ENCODE assay signal across 8 cellular contexts in the genomic region with DNA sequence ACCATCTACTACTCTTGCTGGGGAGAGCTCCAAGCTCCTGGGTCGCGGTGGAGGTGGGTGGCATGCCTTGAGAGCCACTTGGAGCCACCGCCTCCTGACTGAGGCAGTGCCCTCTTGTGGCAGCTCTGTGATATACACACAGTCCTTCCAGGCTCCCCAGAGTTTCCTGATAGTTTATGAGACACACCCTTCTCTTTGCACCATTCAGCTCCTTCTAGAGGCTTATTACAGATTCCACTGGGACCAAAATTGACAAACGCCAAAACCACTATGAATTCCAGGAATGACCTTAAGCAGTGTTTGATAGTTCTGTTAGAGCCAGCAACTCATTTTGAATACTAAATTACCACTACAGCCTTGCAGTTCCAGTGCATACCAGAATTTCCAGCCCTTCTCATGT.
DNase-seq lines count a peak whose midpoint lies in the region; ATAC-seq, FAIRE-seq and TF ChIP-seq lines count a peak whose summit lies in the region.

No MANE protein-coding gene starts in this region.

- ATAC-seq in CD8-positive, alpha-beta T cell = no peak
- ATAC-seq in GM18858 (IDR thresholded peaks at IDR 0.05; ENCODE audit: unreplicated experiment) (peak; percentile 80), HG03196 (IDR thresholded peaks at IDR 0.05; ENCODE audit: unreplicated experiment) (peak; percentile 85), left ventricle myocardium superior (peak; percentile 81), GM18870 (IDR thresholded peaks at IDR 0.05; ENCODE audit: unreplicated experiment) (no peak)
- peak; percentile 60 for ATAC-seq in activated naive CD8-positive, alpha-beta T cell treated with anti-CD3 and anti-CD28 coated beads, Interleukin-2, amount 10 ng/mL, durations not matched to agents 7 days and 5 days (ENCODE audit: low read depth)

- no peak for FAIRE-seq in small intestine (lab: Jason Lieb, UNC)

- H3K4me1 ChIP-seq in CD8-positive, alpha-beta T cell (ENCODE audit: insufficient read depth, low read length) = peaks cover 4% of the 10 kb centered on the region
- no peaks in the 10 kb centered on the region for H3K4me1 ChIP-seq in small intestine (ENCODE audit: control insufficient read depth in 2 of 2, insufficient read depth in 1 of 2, low read depth in 1 of 2, low read length in 1 of 2)

- POLR2A ChIA-PET in CD8-positive, alpha-beta T cell (lab: Charles Lee) = interaction anchor here (1.2 kb wide), 1 partner anchor 24 kb away, joined by 3 read pairs; no protein-coding TSS in a partner anchor
- POLR2A ChIA-PET in activated naive CD8-positive, alpha-beta T cell treated with anti-CD3 and anti-CD28 coated beads, Interleukin-2, amount 10 ng/mL, durations not matched to agents 7 days and 5 days (lab: Charles Lee) = no interaction called here

- no peak overlapping the region for H3K4me3 ChIP-seq in CD8-positive, alpha-beta T cell (ENCODE audit: low read depth, low read length)
- H3K4me3 ChIP-seq in small intestine (ENCODE audit: low read depth in 1 of 2, low read length in 2 of 2) = no peak overlapping the region

- no peak overlapping the region for H3K27ac ChIP-seq in CD8-positive, alpha-beta T cell (ENCODE audit: low read depth, low read length)
- H3K27ac ChIP-seq in small intestine (ENCODE audit: low read depth in 1 of 2, low read length in 1 of 2) = no peak overlapping the region

- peak in 3 of 7 experiments; percentile 6 to 15 (median 9) for DNase-seq in CD8-positive, alpha-beta T cell
- DNase-seq in NCI-H82 (lab: John Stamatoyannopoulos, UW) (peak; percentile 76), left ventricle myocardium superior (peak; percentile 50), small intestine (peak; percentile 64)
- DNase-seq in activated naive CD8-positive, alpha-beta T cell treated with anti-CD3 and anti-CD28 coated beads, Interleukin-2, amount 10 ng/mL, durations not matched to agents 7 days and 5 days = peak; percentile 35

- H3K36me3 ChIP-seq in CD8-positive, alpha-beta T cell (ENCODE audit: insufficient read depth, low read length) = no peaks in the 10 kb centered on the region
- H3K36me3 ChIP-seq in small intestine (ENCODE audit: control insufficient read depth in 2 of 2, insufficient read depth in 2 of 2, low read length in 2 of 2) = no peaks in the 10 kb centered on the region

- no peaks in the 10 kb centered on the region for H3K27me3 ChIP-seq in CD8-positive, alpha-beta T cell (ENCODE audit: insufficient read depth, low read length)
- no peaks in the 10 kb centered on the region for H3K27me3 ChIP-seq in small intestine (ENCODE audit: control insufficient read depth in 2 of 2, insufficient read depth in 2 of 2, low read length in 2 of 2)

- H3K27me3 Mint-ChIP-seq in CD8-positive, alpha-beta T cell (ENCODE audit: low read depth) = peaks cover 5% of the 10 kb centered on the region
- peaks cover 4% of the 10 kb centered on the region for H3K27me3 Mint-ChIP-seq in activated naive CD8-positive, alpha-beta T cell treated with anti-CD3 and anti-CD28 coated beads, Interleukin-2, amount 10 ng/mL, durations not matched to agents 7 days and 5 days

- H3K4me1 Mint-ChIP-seq in CD8-positive, alpha-beta T cell (ENCODE audit: low read depth) = peaks cover 3% of the 10 kb centered on the region
- H3K4me1 Mint-ChIP-seq in activated naive CD8-positive, alpha-beta T cell treated with anti-CD3 and anti-CD28 coated beads, Interleukin-2, amount 10 ng/mL, durations not matched to agents 7 days and 5 days = peaks cover 1% of the 10 kb centered on the region

- 0 to 4% (median 1%) methylated on average over 4 of the region's 4 CpGs for WGBS in small intestine, 3 donors

- H3K27ac Mint-ChIP-seq in CD8-positive, alpha-beta T cell = no peak overlapping the region
- no peak overlapping the region for H3K27ac Mint-ChIP-seq in activated naive CD8-positive, alpha-beta T cell treated with anti-CD3 and anti-CD28 coated beads, Interleukin-2, amount 10 ng/mL, durations not matched to agents 7 days and 5 days

- CTCF ChIA-PET in CD8-positive, alpha-beta T cell (lab: Charles Lee) = interaction anchor here (0.8 to 2.0 kb wide), 5 partner anchors 9 to 92 kb away, joined by 3 to 9 read pairs (median 5); no protein-coding TSS in a partner anchor

- no peaks in the 10 kb centered on the region for H3K9me3 ChIP-seq in CD8-positive, alpha-beta T cell (ENCODE audit: low read length)
- H3K9me3 ChIP-seq in small intestine (ENCODE audit: control insufficient read depth, low read depth) = no peaks in the 10 kb centered on the region

- no peak overlapping the region for H3K4me3 Mint-ChIP-seq in CD8-positive, alpha-beta T cell
- H3K4me3 Mint-ChIP-seq in activated naive CD8-positive, alpha-beta T cell treated with anti-CD3 and anti-CD28 coated beads, Interleukin-2, amount 10 ng/mL, durations not matched to agents 7 days and 5 days = no peak overlapping the region

- H3K9me3 Mint-ChIP-seq in CD8-positive, alpha-beta T cell = no peaks in the 10 kb centered on the region
- H3K9me3 Mint-ChIP-seq in activated naive CD8-positive, alpha-beta T cell treated with anti-CD3 and anti-CD28 coated beads, Interleukin-2, amount 10 ng/mL, durations not matched to agents 7 days and 5 days = no peaks in the 10 kb centered on the region

- H3K36me3 Mint-ChIP-seq in CD8-positive, alpha-beta T cell = no peaks in the 10 kb centered on the region
- no peaks in the 10 kb centered on the region for H3K36me3 Mint-ChIP-seq in activated naive CD8-positive, alpha-beta T cell treated with anti-CD3 and anti-CD28 coated beads, Interleukin-2, amount 10 ng/mL, durations not matched to agents 7 days and 5 days

- intact Hi-C loops in CD8-positive, alpha-beta T cell (cut with DNase I, micrococcal nuclease) = loop anchor here in 1 of 2 experiments (2.0 kb wide), 1 partner anchor 88 kb away; no protein-coding TSS in a partner anchor
- intact Hi-C loops in left ventricle myocardium superior (cut with micrococcal nuclease) = no loop called here

- peak; percentile 24 for TF ChIP-seq CTCF in CD8-positive, alpha-beta T cell (IDR thresholded peaks at IDR 0.05)

Comparison
In these comparisons a context has a peak if more than half of its experiments do, and no peak if none do; other contexts are left out.
1. ATAC-seq: peak in GM18858 (single experiment), HG03196 (single experiment), activated naive CD8-positive, alpha-beta T cell treated with anti-CD3 and anti-CD28 coated beads, Interleukin-2, amount 10 ng/mL, durations not matched to agents 7 days and 5 days (single experiment) and left ventricle myocardium superior (single experiment); none in CD8-positive, alpha-beta T cell (single experiment) and GM18870 (single experiment).